8 cellular contexts compared by ENCODE assay signal in genomic region chr20:32207211-32207625, GRCh38. TPM values are rescaled to one million over a fixed set of nuclear protein-coding genes. Genes with fewer than 3 reads are reported as not detected.
DNase-seq lines count a peak whose midpoint lies in the region; ATAC-seq, FAIRE-seq and TF ChIP-seq lines count a peak whose summit lies in the region.

No MANE protein-coding gene starts in this region.

- peak; percentile 57 for ATAC-seq in HCT116
- ATAC-seq in Panc1: peak; percentile 8

- peak overlapping the region; percentile 98 for H4K91ac ChIP-seq in trophoblast cell (ENCODE audit: low read depth, low read length)

- peak overlapping the region; percentile 99 for H3K14ac ChIP-seq in trophoblast cell (ENCODE audit: low read length)

- no peak for FAIRE-seq in frontal cortex (lab: Jason Lieb, UNC)

- H3K27me3 ChIP-seq in HCT116 (ENCODE audit: insufficient read depth, low read length) (no peaks in the 10 kb centered on the region), Panc1 (ENCODE audit: control insufficient read depth, insufficient read depth, low read length) (no peaks in the 10 kb centered on the region), trophoblast cell (ENCODE audit: insufficient read depth, low read length) (no peaks in the 10 kb centered on the region)

- no peak overlapping the region for H2AFZ ChIP-seq in HCT116 (ENCODE audit: low read depth, low read length, poor library complexity, severe bottlenecking)
- peak overlapping the region; percentile 77 for H2AFZ ChIP-seq in trophoblast cell (ENCODE audit: insufficient read depth, low read length, poor library complexity)

- TF ChIP-seq POLR2A in HCT116 (IDR thresholded peaks at IDR 0.05; ENCODE audit: borderline replicate concordance, extremely low read depth, insufficient read depth, insufficient read length) (no peak), erythroblast (IDR thresholded peaks at IDR 0.05; ENCODE audit: low read length) (no peak)

- H3K27ac ChIP-seq in HCT116 (ENCODE audit: low read depth, low read length): peak overlapping the region; percentile 89
- H3K27ac ChIP-seq in Panc1 (ENCODE audit: low read length): peak overlapping the region; percentile 93
- peak overlapping the region; percentile 52 for H3K27ac ChIP-seq in trophoblast cell (ENCODE audit: low read depth, low read length)

- peaks cover 13% of the 10 kb centered on the region for H3K79me1 ChIP-seq in trophoblast cell (ENCODE audit: low read length)

- H2BK5ac ChIP-seq in trophoblast cell (ENCODE audit: low read depth, low read length, poor library complexity): peak overlapping the region; percentile 88

- peak overlapping the region; percentile 97 for H4K8ac ChIP-seq in trophoblast cell (ENCODE audit: low read depth, low read length)

- POLR2A ChIA-PET in HCT116 (lab: Charles Lee): no interaction called here
- POLR2A ChIA-PET in Panc1 (lab: Charles Lee): no interaction called here

- H3K4me1 ChIP-seq in HCT116 (ENCODE audit: control insufficient read depth in 1 of 2, insufficient read depth in 2 of 2, low read length in 2 of 2): peaks cover 6 to 27% of the 10 kb centered on the region in 2 experiments; a peak in 3 of 4 replicates
- peaks cover 36% of the 10 kb centered on the region for H3K4me1 ChIP-seq in Panc1 (ENCODE audit: control insufficient read depth, insufficient read depth, low read length)
- peaks cover 22 to 24% of the 10 kb centered on the region in 2 experiments for H3K4me1 ChIP-seq in trophoblast cell (ENCODE audit: control insufficient read depth in 1 of 2, insufficient read depth in 2 of 2, low read length in 2 of 2)

- H3K4ac ChIP-seq in trophoblast cell (ENCODE audit: low read depth, low read length): peak overlapping the region; percentile 99

- peaks cover 17 to 26% of the 10 kb centered on the region in 2 experiments; a peak in 3 of 4 replicates for H3K36me3 ChIP-seq in HCT116 (ENCODE audit: control insufficient read depth in 1 of 2, insufficient read depth in 2 of 2, low read length in 2 of 2)
- peaks cover 8% of the 10 kb centered on the region; the same call in 1 of the 2 replicates for H3K36me3 ChIP-seq in Panc1 (ENCODE audit: control insufficient read depth, insufficient read depth, low read length)
- H3K36me3 ChIP-seq in trophoblast cell (ENCODE audit: control insufficient read depth in 1 of 2, insufficient read depth in 2 of 2, low read length in 2 of 2): peaks cover 17 to 25% of the 10 kb centered on the region in 2 experiments

- CTCF ChIA-PET in HCT116 (lab: Charles Lee) (no interaction called here), Panc1 (lab: Charles Lee) (no interaction called here)

- H2BK12ac ChIP-seq in trophoblast cell (ENCODE audit: low read length): peak overlapping the region; percentile 19

- intact Hi-C loops in HCT116 (cut with micrococcal nuclease) (loop anchor here (5.0 kb wide), 1 partner anchor 445 kb away; no protein-coding TSS in a partner anchor), Panc1 (cut with micrococcal nuclease; ENCODE audit: unreplicated experiment) (no loop called here)

- no TSS peak for BruUV-seq in HCT116 (replicated peaks; lab: Mats Ljungman, UMichigan)
- no TSS peak for BruUV-seq in Panc1 (replicated peaks; lab: Mats Ljungman, UMichigan)

- H3K9me3 ChIP-seq in HCT116 (ENCODE audit: control insufficient read depth in 1 of 2, insufficient read depth in 1 of 2, low read depth in 1 of 2, low read length in 2 of 2): no peaks in the 10 kb centered on the region
- no peaks in the 10 kb centered on the region for H3K9me3 ChIP-seq in Panc1 (ENCODE audit: control insufficient read depth, insufficient read depth, low read depth, low read length)
- H3K9me3 ChIP-seq in trophoblast cell (ENCODE audit: insufficient read depth, low read depth, low read length): no peaks in the 10 kb centered on the region

- peak overlapping the region; percentile 94 for H3K18ac ChIP-seq in trophoblast cell (ENCODE audit: low read length)

- no peak overlapping the region for H3K23ac ChIP-seq in trophoblast cell (ENCODE audit: low read length)

- RAD21 ChIA-PET in HCT116 (lab: Charles Lee; ENCODE audit: low non-redundant PET in 1 of 2, low total read pairs in 2 of 2, uncharacterized antibody in 2 of 2, unreplicated experiment in 2 of 2): no interaction called here

- H3K9me2 ChIP-seq in HCT116 (ENCODE audit: insufficient read depth): no peaks in the 10 kb centered on the region

- H3K4me2 ChIP-seq in HCT116 (ENCODE audit: low read length) (peak overlapping the region; percentile 90), trophoblast cell (ENCODE audit: low read length) (peak overlapping the region; percentile 85)

- peak overlapping the region; percentile 97 for H3K4me3 ChIP-seq in GM08714 (ENCODE audit: low read length)
- peak overlapping the region; percentile 68 to 100 for H3K4me3 ChIP-seq in HCT116 (replicated peaks in 1 of 2; ENCODE audit: low read depth in 1 of 2, low read length in 2 of 2)
- H3K4me3 ChIP-seq in Panc1 (ENCODE audit: low read depth in 2 of 2, low read length in 2 of 2): peak overlapping the region; percentile 66 to 98
- H3K4me3 ChIP-seq in trophoblast cell (ENCODE audit: low read depth, low read length): peak overlapping the region; percentile 93

- H2BK120ac ChIP-seq in trophoblast cell (ENCODE audit: insufficient read depth, low read length, poor library complexity): peak overlapping the region; percentile 93

- H4K20me1 ChIP-seq in HCT116 (ENCODE audit: insufficient read depth): peaks cover 8% of the 10 kb centered on the region; the same call in 1 of the 2 replicates

- peak overlapping the region; percentile 99 for H3K9ac ChIP-seq in HCT116 (ENCODE audit: low read length)
- H3K9ac ChIP-seq in trophoblast cell (ENCODE audit: low read length): peak overlapping the region; percentile 93

- no peak for DNase-seq in HCT116 (ENCODE audit: low read depth, low spot score)
- no peak for DNase-seq in Panc1 (ENCODE audit: low read depth, low spot score)
- DNase-seq in erythroblast (lab: John Stamatoyannopoulos, UW): peak; percentile 91 to 94
- no peak for DNase-seq in trophoblast cell
- DNase-seq in cerebellum (ENCODE audit: low spot score): no peak
- no peak for DNase-seq in frontal cortex (ENCODE audit: low spot score in 2 of 2)
- DNase-seq in NCI-H510A (lab: John Stamatoyannopoulos, UW): no peak

- in situ Hi-C loops in Panc1 (cut with HindIII; ENCODE audit: low pct_unique_long_range_greater_than_20kb, low sequenced_read_pairs): no loop called here

- H3K79me2 ChIP-seq in HCT116 (ENCODE audit: insufficient read depth, low read length) (peaks cover 91% of the 10 kb centered on the region), trophoblast cell (ENCODE audit: control insufficient read depth, insufficient read depth, low read length, poor library complexity) (peaks cover 22% of the 10 kb centered on the region)

- no CpG with 5 or more reads among the region's 34 CpGs for WGBS in trophoblast cell (ENCODE audit: extremely low coverage, insufficient coverage, insufficient read length)

- no peak for TF ChIP-seq CTCF in HCT116 (IDR thresholded peaks at IDR 0.05 in 2 of 3, conservative IDR thresholded peaks at IDR 0.05 in 1 of 3; ENCODE audit: borderline replicate concordance in 1 of 3, insufficient read depth in 1 of 3, low read depth in 2 of 3, low read length in 2 of 3)
- no peak for TF ChIP-seq CTCF in Panc1 (IDR thresholded peaks at IDR 0.05)

- no peak for TF ChIP-seq RAD21 in HCT116 (IDR thresholded peaks at IDR 0.05; ENCODE audit: low read depth)

- peak overlapping the region; percentile 98 for H4K12ac ChIP-seq in trophoblast cell (ENCODE audit: low read depth, low read length)

- peak overlapping the region; percentile 75 for H2AK5ac ChIP-seq in trophoblast cell (ENCODE audit: low read length)

TF ChIP-seq in HCT116, 20 proteins besides CTCF, POLR2A, EP300 and RAD21 (continues in another document):
- TF ChIP-seq EZH2 (IDR thresholded peaks at IDR 0.05) (no peak), JUND (IDR thresholded peaks at IDR 0.05) (no peak), CEBPB (IDR thresholded peaks at IDR 0.05; ENCODE audit: low read depth) (no peak), SIN3A (IDR thresholded peaks at IDR 0.05; ENCODE audit: low read depth) (no peak), REST (IDR thresholded peaks at IDR 0.05; ENCODE audit: low read depth) (no peak), MAX (IDR thresholded peaks at IDR 0.05) (no peak), FOSL1 (IDR thresholded peaks at IDR 0.05; ENCODE audit: low read depth) (no peak)

RNA-seq across cellular contexts. Expression of gene PLAGL2, which starts 0.3 kb away (rescaled TPM):
- total RNA-seq in HCT116 (2021; ENCODE audit: unreplicated experiment): 18.3 TPM
- polyA plus RNA-seq in HCT116 (2012): 8.5 and 10.3 TPM in 2 replicates
- 40.6 TPM for total RNA-seq in Panc1 (2021; ENCODE audit: unreplicated experiment)
- polyA plus RNA-seq in Panc1 (2012; ENCODE audit: insufficient read length): 18.8 TPM
- 20.8 and 21.5 TPM in 2 replicates for polyA plus RNA-seq in trophoblast cell (2013)
- total RNA-seq in cerebellum: 3.5 TPM
- total RNA-seq in frontal cortex: 1.2 TPM

RNA-seq across cellular contexts. Expression of gene POFUT1, which starts 0.5 kb away (rescaled TPM):
- 34.5 TPM for total RNA-seq in HCT116 (2021; ENCODE audit: unreplicated experiment)
- polyA plus RNA-seq in HCT116 (2012): 21.1 and 23.5 TPM in 2 replicates
- 138 TPM for total RNA-seq in Panc1 (2021; ENCODE audit: unreplicated experiment)
- polyA plus RNA-seq in Panc1 (2012; ENCODE audit: insufficient read length): 109 TPM
- 25.0 and 25.5 TPM in 2 replicates for polyA plus RNA-seq in trophoblast cell (2013)
- 17.1 TPM for total RNA-seq in cerebellum
- 14.7 TPM for total RNA-seq in frontal cortex

Comparison
In these comparisons a context has a peak if more than half of its experiments do, and no peak if none do; other contexts are left out.
1. DNase-seq: peak in erythroblast (2 of 2); none in HCT116 (single experiment), Panc1 (single experiment), trophoblast cell (0 of 2), cerebellum (single experiment), frontal cortex (0 of 2) and NCI-H510A (single experiment).
2. Peak in every context shown above with its lines, with median percentiles within 50 percentile points of each other: H3K4me3 ChIP-seq and H3K27ac ChIP-seq.